Comparison of ENCODE assay signal across 8 cellular contexts in genomic region chr5:125719681-125720676, GRCh38.
DNase-seq lines count a peak whose midpoint lies in the region; ATAC-seq, FAIRE-seq and TF ChIP-seq lines count a peak whose summit lies in the region.
"Had no signal": no experiment of that assay in that cellular context is flagged by ENCODE, and none has a peak within 500 bp of the region (broad histone marks: within the 10 kb centered on the region; RNA-seq: fewer than 3 reads in every experiment).

No MANE protein-coding gene starts in this region.

- H3K9ac ChIP-seq in kidney (ENCODE audit: low read length in 2 of 2) = no peak overlapping the region
- no peak overlapping the region for H3K9ac ChIP-seq in GM23248

- H3F3A ChIP-seq in GM23248 (ENCODE audit: insufficient read depth) = no peaks in the 10 kb centered on the region

- H3K9me2 ChIP-seq in GM23248 (ENCODE audit: insufficient read depth) = no peaks in the 10 kb centered on the region

- no peaks in the 10 kb centered on the region for H3K27me3 ChIP-seq in GM23248 (replicated peaks; ENCODE audit: insufficient read depth)

- no peak for ATAC-seq in left lobe of liver

- no peak overlapping the region for H3K4me2 ChIP-seq in GM23248 (ENCODE audit: unreplicated experiment)

- TF ChIP-seq CTCF in kidney (IDR thresholded peaks at IDR 0.05; ENCODE audit: borderline replicate concordance, extremely low read depth, insufficient read depth) = no peak

- H3K36me3 ChIP-seq in kidney (ENCODE audit: control insufficient read depth in 1 of 2, insufficient read depth in 2 of 2, low read length in 2 of 2) = no peaks in the 10 kb centered on the region
- no peaks in the 10 kb centered on the region for H3K36me3 ChIP-seq in GM23248 (ENCODE audit: low read depth)

- no peak overlapping the region for H3K4me3 ChIP-seq in kidney (ENCODE audit: low read length in 2 of 2)
- H3K4me3 ChIP-seq in GM23248 = no peak overlapping the region

- H3K9me3 ChIP-seq in kidney (ENCODE audit: control insufficient read depth in 1 of 2, low read length in 2 of 2) = no peaks in the 10 kb centered on the region
- no peaks in the 10 kb centered on the region for H3K9me3 ChIP-seq in GM23248 (ENCODE audit: low read depth)

- H4K20me1 ChIP-seq in GM23248 (ENCODE audit: insufficient read depth) = no peaks in the 10 kb centered on the region

- intact Hi-C loops in kidney (cut with DNase I) = no loop called here

- FAIRE-seq in kidney (lab: Jason Lieb, UNC) = no peak

- H3K79me2 ChIP-seq in GM23248 (ENCODE audit: insufficient read depth) = no peaks in the 10 kb centered on the region

- H3K27ac ChIP-seq in kidney (ENCODE audit: low read depth in 2 of 2, low read length in 2 of 2) = peak overlapping the region; percentile 12 to 48
- peak overlapping the region; percentile 45 for H3K27ac ChIP-seq in temporal lobe (ENCODE audit: low read depth, low read length)
- no peak overlapping the region for H3K27ac ChIP-seq in GM23248
- H3K27ac ChIP-seq: VCaP had no signal

- DNase-seq in NCI-H146 (lab: John Stamatoyannopoulos, UW) = peak; percentile 96
- peak; percentile 95 for DNase-seq in SK-MEL-5 (ENCODE audit: low read depth, low spot score)
- DNase-seq in kidney = no peak
- no peak for DNase-seq in GM23248
- no peak for DNase-seq in KG1 (lab: John Stamatoyannopoulos, UW)
- DNase-seq in left lobe of liver (ENCODE audit: low spot score) = no peak

- H2AFZ ChIP-seq in GM23248 = no peak overlapping the region

- in situ Hi-C loops in SK-MEL-5 (cut with HindIII; ENCODE audit: low pct_unique_long_range_greater_than_20kb, low sequenced_read_pairs) (no loop called here), GM23248 (cut with MboI) (no loop called here)

- WGBS in GM23248 (ENCODE audit: low coverage in 1 of 2, low lambda C conversion rate in 2 of 2, missing lambda C conversion rate in 2 of 2), 2 experiments = 57 to 62% methylated on average over 11 of the region's 11 CpGs

- H3K4me1 ChIP-seq in kidney (ENCODE audit: control insufficient read depth in 1 of 2, insufficient read depth in 1 of 2, low read depth in 1 of 2, low read length in 2 of 2) (no peaks in the 10 kb centered on the region), GM23248 (ENCODE audit: insufficient read depth) (no peaks in the 10 kb centered on the region)

Comparison
In these comparisons a context has a peak if more than half of its experiments do, and no peak if none do; other contexts are left out.
1. DNase-seq: peak in NCI-H146 (single experiment) and SK-MEL-5 (single experiment); none in kidney (single experiment), GM23248 (single experiment), KG1 (single experiment) and left lobe of liver (single experiment).